20 cellular contexts compared by ENCODE assay signal in the genomic region with DNA sequence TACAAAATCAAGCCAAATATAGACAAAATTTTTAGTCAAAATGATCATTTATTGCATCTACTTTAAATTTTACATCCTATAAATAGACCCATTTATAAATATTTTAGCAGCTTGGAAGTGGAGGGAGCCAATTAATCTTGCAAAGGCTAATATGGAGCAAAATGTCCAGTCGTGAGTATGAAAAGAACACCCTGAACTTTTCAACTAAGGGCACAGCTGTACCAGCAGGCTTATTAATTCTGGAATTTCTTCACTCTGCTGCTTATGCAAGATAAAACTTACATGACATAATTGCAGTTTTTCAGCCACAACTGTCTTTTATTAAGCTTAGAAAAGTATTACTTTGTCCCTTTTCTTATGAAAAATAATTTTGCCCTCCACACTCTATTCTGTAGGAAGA. TPM values are rescaled to one million over a fixed set of nuclear protein-coding genes. Genes with fewer than 3 reads are reported as not detected.
A peak's percentile ranks its signal among the peaks of the same experiment; 100 is the strongest.
DNase-seq lines count a peak whose midpoint lies in the region; ATAC-seq, FAIRE-seq and TF ChIP-seq lines count a peak whose summit lies in the region.
"Had no signal": no experiment of that assay in that cellular context is flagged by ENCODE, and none has a peak within 500 bp of the region (broad histone marks: within the 10 kb centered on the region; RNA-seq: fewer than 3 reads in every experiment).

No MANE protein-coding gene starts in this region.

- DNase-seq in MCF 10A (ENCODE audit: unreplicated experiment) (peak; percentile 11), breast epithelium (ENCODE audit: low spot score in 2 of 2) (no peak), heart right ventricle (no peak), pancreas (no peak), vagina (ENCODE audit: extremely low spot score in 2 of 2) (no peak), neural progenitor cell (ENCODE audit: low spot score) (no peak)
- DNase-seq in activated CD8-positive, alpha-beta memory T cell treated with anti-CD3 and anti-CD28 coated beads, Interleukin-2, amount 10 ng/mL, durations not matched to agents 7 days and 5 days, result no peak
- DNase-seq: activated CD4-positive, alpha-beta T cell treated with anti-CD3 and anti-CD28 coated beads, Interleukin-2, amount 10 ng/mL, durations not matched to agents 24 days and 14 days; activated T-cell treated with anti-CD3 and anti-CD28 coated beads, Interleukin-2, amount 50 U/mL, for 24 hours; CD4-positive, CD25-positive, alpha-beta regulatory T cell; hypothalamus; stimulated activated CD4-positive, alpha-beta T cell treated with anti-CD3 and anti-CD28 coated beads, Interleukin-12 subunit alpha, Interleukin-12 subunit beta, amount 100 ng/mL, for 4 hours; stimulated activated naive CD8-positive, alpha-beta T cell treated with anti-CD3 and anti-CD28 coated beads, Interleukin-15, amount 100 ng/mL, for 72 hours had no signal

- CTCF ChIA-PET in MCF 10A (lab: Yijun Ruan, JAX), result interaction anchor here (0.5 to 0.9 kb wide), 4 partner anchors 19 to 146 kb away, joined by 3 to 4 read pairs (median 3); no protein-coding TSS in a partner anchor
- CTCF ChIA-PET in activated CD8-positive, alpha-beta memory T cell treated with anti-CD3 and anti-CD28 coated beads, Interleukin-2, amount 10 ng/mL, durations not matched to agents 7 days and 5 days (lab: Charles Lee), result interaction anchor here (1.0 kb wide), 1 partner anchor 17 kb away, joined by 3 read pairs; no protein-coding TSS in a partner anchor

- H3K27me3 ChIP-seq in breast epithelium (no peaks in the 10 kb centered on the region), heart right ventricle (no peaks in the 10 kb centered on the region), pancreas (no peaks in the 10 kb centered on the region), vagina (no peaks in the 10 kb centered on the region), neural progenitor cell (no peaks in the 10 kb centered on the region)

- POLR2A ChIA-PET in MCF 10A (lab: Yijun Ruan, JAX), result interaction anchor here (1.0 to 3.1 kb wide), 3 partner anchors 20 to 54 kb away, joined by 3 to 17 read pairs (median 4); partner anchors contain the start of genes MYOZ2 and USP53

- H3K4me3 Mint-ChIP-seq in MCF 10A (ENCODE audit: unreplicated experiment) (no peak overlapping the region), neural progenitor cell (no peak overlapping the region)
- no peak overlapping the region for H3K4me3 Mint-ChIP-seq in activated CD8-positive, alpha-beta memory T cell treated with anti-CD3 and anti-CD28 coated beads, Interleukin-2, amount 10 ng/mL, durations not matched to agents 7 days and 5 days
- H3K4me3 Mint-ChIP-seq: activated CD4-positive, alpha-beta T cell treated with anti-CD3 and anti-CD28 coated beads, Interleukin-2, amount 10 ng/mL, durations not matched to agents 24 days and 14 days; activated naive CD8-positive, alpha-beta T cell; activated T-cell treated with anti-CD3 and anti-CD28 coated beads, Interleukin-2, amount 50 U/mL, for 24 hours; CD4-positive, CD25-positive, alpha-beta regulatory T cell; stimulated activated naive CD8-positive, alpha-beta T cell treated with anti-CD3 and anti-CD28 coated beads, Interleukin-15, amount 100 ng/mL, for 72 hours had no signal

- H3K9me3 ChIP-seq in breast epithelium (no peaks in the 10 kb centered on the region), heart right ventricle (no peaks in the 10 kb centered on the region), pancreas (no peaks in the 10 kb centered on the region), vagina (no peaks in the 10 kb centered on the region), neural progenitor cell (ENCODE audit: low read depth) (no peaks in the 10 kb centered on the region)

- H3K4me1 ChIP-seq in breast epithelium (no peaks in the 10 kb centered on the region), heart right ventricle (peaks cover 0 to 23% (median 4%) of the 10 kb centered on the region in 9 donors), pancreas (peaks cover 4 to 17% (median 15%) of the 10 kb centered on the region in 3 donors), vagina (peaks cover 13% of the 10 kb centered on the region), neural progenitor cell (no peaks in the 10 kb centered on the region)

- H3K27me3 Mint-ChIP-seq in MCF 10A (ENCODE audit: insufficient read depth, unreplicated experiment), result no peaks in the 10 kb centered on the region
- no peaks in the 10 kb centered on the region for H3K27me3 Mint-ChIP-seq in activated CD8-positive, alpha-beta memory T cell treated with anti-CD3 and anti-CD28 coated beads, Interleukin-2, amount 10 ng/mL, durations not matched to agents 7 days and 5 days
- no peaks in the 10 kb centered on the region for H3K27me3 Mint-ChIP-seq in neural progenitor cell (ENCODE audit: insufficient read depth, low read depth)
- H3K27me3 Mint-ChIP-seq: activated naive CD8-positive, alpha-beta T cell; activated T-cell treated with anti-CD3 and anti-CD28 coated beads, Interleukin-2, amount 50 U/mL, for 24 hours; stimulated activated naive CD8-positive, alpha-beta T cell treated with anti-CD3 and anti-CD28 coated beads, Interleukin-15, amount 100 ng/mL, for 72 hours had no signal

- no peak for TF ChIP-seq CTCF in MCF 10A (IDR thresholded peaks at IDR 0.05; ENCODE audit: unreplicated experiment)
- no peak for TF ChIP-seq CTCF in breast epithelium (IDR thresholded peaks at IDR 0.05)
- no peak for TF ChIP-seq CTCF in heart right ventricle (IDR thresholded peaks at IDR 0.05)
- TF ChIP-seq CTCF in pancreas (IDR thresholded peaks at IDR 0.05), result no peak
- TF ChIP-seq CTCF in vagina (IDR thresholded peaks at IDR 0.05), result no peak
- no peak for TF ChIP-seq CTCF in neural progenitor cell (IDR thresholded peaks at IDR 0.05)

- TF ChIP-seq POLR2A in breast epithelium (IDR thresholded peaks at IDR 0.05) (no peak), vagina (IDR thresholded peaks at IDR 0.05) (no peak)

- H3K4me3 ChIP-seq in breast epithelium, result no peak overlapping the region
- no peak overlapping the region for H3K4me3 ChIP-seq in heart right ventricle
- H3K4me3 ChIP-seq in pancreas, result no peak overlapping the region
- no peak overlapping the region for H3K4me3 ChIP-seq in vagina
- no peak overlapping the region for H3K4me3 ChIP-seq in neural progenitor cell

- peak in 7 of 8 donors; percentile 52 to 92 (median 74) for ATAC-seq in heart right ventricle
- ATAC-seq in pancreas, result peak; percentile 57 to 89 (median 72)
- no peak for ATAC-seq in activated CD8-positive, alpha-beta memory T cell treated with anti-CD3 and anti-CD28 coated beads, Interleukin-2, amount 10 ng/mL, durations not matched to agents 7 days and 5 days
- no peak for ATAC-seq in GM18870 (IDR thresholded peaks at IDR 0.05; ENCODE audit: unreplicated experiment)
- ATAC-seq: stimulated activated naive CD8-positive, alpha-beta T cell treated with anti-CD3 and anti-CD28 coated beads, Interleukin-15, amount 100 ng/mL, for 72 hours had no signal

- H3K4me2 ChIP-seq in neural progenitor cell, result no peak overlapping the region

- WGBS in heart right ventricle, 2 donors, result 12 to 13% methylated on average over 1 of the region's 1 CpG
- WGBS in pancreas, 2 donors, result 8 to 16% methylated on average over 1 of the region's 1 CpG

- H3K9ac ChIP-seq in neural progenitor cell, result no peak overlapping the region

- H4K20me1 ChIP-seq in neural progenitor cell (ENCODE audit: low read depth), result no peaks in the 10 kb centered on the region

- FAIRE-seq in pancreas (lab: Jason Lieb, UNC), result no peak
- FAIRE-seq: A204.1, endothelial cell of umbilical vein had no signal

- H3F3A ChIP-seq in neural progenitor cell (ENCODE audit: low read depth), result no peaks in the 10 kb centered on the region

- H3K27ac ChIP-seq in breast epithelium (peak overlapping the region in 1 of 2 donors; percentile 42), heart right ventricle (peak overlapping the region in 9 of 10 donors; percentile 4 to 66 (median 47)), pancreas (no peak overlapping the region), vagina (peak overlapping the region; percentile 25), neural progenitor cell (no peak overlapping the region)

- no peaks in the 10 kb centered on the region for H3K9me3 Mint-ChIP-seq in MCF 10A (ENCODE audit: unreplicated experiment)
- H3K9me3 Mint-ChIP-seq in activated CD8-positive, alpha-beta memory T cell treated with anti-CD3 and anti-CD28 coated beads, Interleukin-2, amount 10 ng/mL, durations not matched to agents 7 days and 5 days (ENCODE audit: low read depth), result no peaks in the 10 kb centered on the region
- H3K9me3 Mint-ChIP-seq in neural progenitor cell, result no peaks in the 10 kb centered on the region
- H3K9me3 Mint-ChIP-seq: activated CD4-positive, alpha-beta T cell treated with anti-CD3 and anti-CD28 coated beads, Interleukin-2, amount 10 ng/mL, durations not matched to agents 24 days and 14 days; activated T-cell treated with anti-CD3 and anti-CD28 coated beads, Interleukin-2, amount 50 U/mL, for 24 hours; stimulated activated naive CD8-positive, alpha-beta T cell treated with anti-CD3 and anti-CD28 coated beads, Interleukin-15, amount 100 ng/mL, for 72 hours had no signal

- no peaks in the 10 kb centered on the region for H3K36me3 ChIP-seq in breast epithelium
- H3K36me3 ChIP-seq in heart right ventricle, result peaks cover 0 to 18% (median 0%) of the 10 kb centered on the region in 9 donors
- no peaks in the 10 kb centered on the region for H3K36me3 ChIP-seq in pancreas
- H3K36me3 ChIP-seq in vagina, result no peaks in the 10 kb centered on the region
- H3K36me3 ChIP-seq in neural progenitor cell, result no peaks in the 10 kb centered on the region

- H3K79me2 ChIP-seq in neural progenitor cell (ENCODE audit: low read depth), result no peaks in the 10 kb centered on the region

- H3K36me3 Mint-ChIP-seq in MCF 10A (ENCODE audit: insufficient read depth, unreplicated experiment), result no peaks in the 10 kb centered on the region
- no peaks in the 10 kb centered on the region for H3K36me3 Mint-ChIP-seq in activated CD8-positive, alpha-beta memory T cell treated with anti-CD3 and anti-CD28 coated beads, Interleukin-2, amount 10 ng/mL, durations not matched to agents 7 days and 5 days
- H3K36me3 Mint-ChIP-seq in neural progenitor cell, result no peaks in the 10 kb centered on the region

- H3K27ac Mint-ChIP-seq in MCF 10A (ENCODE audit: low read depth, unreplicated experiment) (no peak overlapping the region), neural progenitor cell (no peak overlapping the region)
- no peak overlapping the region for H3K27ac Mint-ChIP-seq in activated CD8-positive, alpha-beta memory T cell treated with anti-CD3 and anti-CD28 coated beads, Interleukin-2, amount 10 ng/mL, durations not matched to agents 7 days and 5 days
- H3K27ac Mint-ChIP-seq: activated CD4-positive, alpha-beta T cell treated with anti-CD3 and anti-CD28 coated beads, Interleukin-2, amount 10 ng/mL, durations not matched to agents 24 days and 14 days; activated naive CD8-positive, alpha-beta T cell; activated T-cell treated with anti-CD3 and anti-CD28 coated beads, Interleukin-2, amount 50 U/mL, for 24 hours; CD4-positive, CD25-positive, alpha-beta regulatory T cell; stimulated activated naive CD8-positive, alpha-beta T cell treated with anti-CD3 and anti-CD28 coated beads, Interleukin-15, amount 100 ng/mL, for 72 hours had no signal

- intact Hi-C loops in MCF 10A (cut with micrococcal nuclease), result no loop called here
- intact Hi-C loops in breast epithelium (cut with DNase I; ENCODE audit: low total_unique reads), result no loop called here
- intact Hi-C loops in heart right ventricle (cut with DNase I), result no loop called here
- intact Hi-C loops in pancreas (cut with DNase I), result no loop called here
- intact Hi-C loops in vagina (cut with DNase I), result no loop called here

- BruUV-seq in MCF 10A (replicated peaks; lab: Mats Ljungman, UMichigan), result no TSS peak

- H3K4me1 Mint-ChIP-seq in MCF 10A (ENCODE audit: insufficient read depth, unreplicated experiment) (no peaks in the 10 kb centered on the region), neural progenitor cell (peaks cover 8% of the 10 kb centered on the region)
- H3K4me1 Mint-ChIP-seq in activated CD8-positive, alpha-beta memory T cell treated with anti-CD3 and anti-CD28 coated beads, Interleukin-2, amount 10 ng/mL, durations not matched to agents 7 days and 5 days, result peaks cover 2% of the 10 kb centered on the region
- H3K4me1 Mint-ChIP-seq: activated CD4-positive, alpha-beta T cell treated with anti-CD3 and anti-CD28 coated beads, Interleukin-2, amount 10 ng/mL, durations not matched to agents 24 days and 14 days; CD4-positive, CD25-positive, alpha-beta regulatory T cell; stimulated activated naive CD8-positive, alpha-beta T cell treated with anti-CD3 and anti-CD28 coated beads, Interleukin-15, amount 100 ng/mL, for 72 hours had no signal

- H2AFZ ChIP-seq in neural progenitor cell (replicated peaks), result no peak overlapping the region

RNA-seq across cellular contexts. Expression of gene USP53, which starts 22.9 kb away (rescaled TPM):
- total RNA-seq in MCF 10A (2022), result 47.4 and 68.0 TPM in 2 replicates
- 100 to 1,000 TPM; 123 to 167 (median 136) TPM for total RNA-seq in breast epithelium
- 10 to 100 TPM; 26.4 to 64.6 (median 41.8) TPM for total RNA-seq in heart right ventricle
- 10 to 100 TPM; 12.5 to 45.2 TPM for polyA plus RNA-seq in heart right ventricle
- 10 to 100 TPM; 11.2 to 21.2 (median 17.2) TPM for total RNA-seq in pancreas
- 10 to 100 TPM; 12.4 to 15.4 TPM for polyA plus RNA-seq in pancreas
- total RNA-seq in vagina, result 53.5 TPM
- total RNA-seq in activated CD8-positive, alpha-beta memory T cell treated with anti-CD3 and anti-CD28 coated beads, Interleukin-2, amount 10 ng/mL, durations not matched to agents 7 days and 5 days, result 1 to 10 TPM; 5.6 to 6.1 TPM
- total RNA-seq in neural progenitor cell (ENCODE audit: low replicate concordance), result 14.6 and 38.7 TPM in 2 replicates

RNA-seq across cellular contexts. Expression of gene MYOZ2, which starts 54.0 kb away (rescaled TPM):
- total RNA-seq in MCF 10A (2022), result not detected in 2 replicates
- under 1 TPM; 0.15 to 0.48 (median 0.33) TPM for total RNA-seq in breast epithelium
- 1,000 to 10,000 TPM in 1 of 10 donors, 100 to 1,000 TPM in 9; 655 to 1,008 (median 906) TPM for total RNA-seq in heart right ventricle
- polyA plus RNA-seq in heart right ventricle, result 100 to 1,000 TPM; 231 to 772 TPM
- total RNA-seq in pancreas, result under 1 TPM in 2 of 6 donors, not detected in 4; 0.06 to 0.43 TPM
- polyA plus RNA-seq in pancreas, result under 1 TPM; 0.16 to 0.23 TPM
- 0.49 TPM for total RNA-seq in vagina
- total RNA-seq in activated CD8-positive, alpha-beta memory T cell treated with anti-CD3 and anti-CD28 coated beads, Interleukin-2, amount 10 ng/mL, durations not matched to agents 7 days and 5 days, result not detected
- not detected in 2 replicates for total RNA-seq in neural progenitor cell (ENCODE audit: low replicate concordance)
- total RNA-seq: activated CD4-positive, alpha-beta T cell treated with anti-CD3 and anti-CD28 coated beads, Interleukin-2, amount 10 ng/mL, durations not matched to agents 24 days and 14 days; CD4-positive, CD25-positive, alpha-beta regulatory T cell; Daoy; lower leg skin had no signal
- polyA plus RNA-seq: neural cell had no signal

Comparison
In these comparisons a context has a peak if more than half of its experiments do, and no peak if none do; other contexts are left out.
1. H3K27ac ChIP-seq: peak in heart right ventricle (9 of 10) and vagina (single experiment); none in pancreas (0 of 4) and neural progenitor cell (single experiment).
2. ATAC-seq: peak in heart right ventricle (7 of 8) and pancreas (4 of 4); none in activated CD8-positive, alpha-beta memory T cell treated with anti-CD3 and anti-CD28 coated beads, Interleukin-2, amount 10 ng/mL, durations not matched to agents 7 days and 5 days (single experiment) and GM18870 (single experiment).
3. RNA of gene MYOZ2, which starts 54.0 kb away (total RNA-seq): 655 to 1,008 TPM in heart right ventricle; 0.49 TPM in vagina (single experiment), 0.15 to 0.48 TPM in breast epithelium, 0.06 to 0.43 TPM in pancreas, not detected in activated CD8-positive, alpha-beta memory T cell treated with anti-CD3 and anti-CD28 coated beads, Interleukin-2, amount 10 ng/mL, durations not matched to agents 7 days and 5 days, not detected in MCF 10A and not detected in neural progenitor cell; every median in the first group is over 100 times any median in the second.